In genomic region chr15:70584838-70585706, GRCh38 we compare ENCODE assay signal across 1 cellular context.
TF ChIP-seq lines count a peak whose summit lies in the region.

No MANE protein-coding gene starts in this region.

TF ChIP-seq in HEK293, 187 proteins besides CTCF, POLR2A, EP300 and RAD21 (continued from another document):
- TF ChIP-seq TSHZ1 (tag by site-specific recombination; IDR thresholded peaks at IDR 0.05; ENCODE audit: borderline replicate concordance) (0 out of 2 replicates have a peak, but pooled peaks have one; percentile 6), RBAK (tag by site-specific recombination; IDR thresholded peaks at IDR 0.05) (no peak), ZNF26 (tag by site-specific recombination; IDR thresholded peaks at IDR 0.05) (no peak), TCF7L2 (IDR thresholded peaks at IDR 0.05; ENCODE audit: borderline replicate concordance, low read depth, low read length) (no peak; the same call in 1 of the 2 replicates), ZNF624 (tag by site-specific recombination; IDR thresholded peaks at IDR 0.05) (no peak), ZNF10 (tag by site-specific recombination; IDR thresholded peaks at IDR 0.05) (peak; percentile 27; the same call in 1 of the 2 replicates), ZSCAN16 (tag by site-specific recombination; IDR thresholded peaks at IDR 0.05) (no peak), HOXC10 (CRISPR knock-in tag; IDR thresholded peaks at IDR 0.05) (no peak), ZBTB17 (tag by site-specific recombination; IDR thresholded peaks at IDR 0.05) (no peak; the same call in 1 of the 2 replicates), ZNF292 (tag by site-specific recombination; IDR thresholded peaks at IDR 0.05; ENCODE audit: borderline replicate concordance, low read depth) (no peak), ZNF843 (tag by site-specific recombination; IDR thresholded peaks at IDR 0.05) (no peak), ATF2 (tag by site-specific recombination; IDR thresholded peaks at IDR 0.05; ENCODE audit: low read depth) (no peak), ZFP37 (tag by site-specific recombination; IDR thresholded peaks at IDR 0.05) (peak; percentile 89), ZNF391 (tag by site-specific recombination; IDR thresholded peaks at IDR 0.05; ENCODE audit: borderline replicate concordance, low read depth) (0 out of 2 replicates have a peak, but pooled peaks have one; percentile 24), ZBTB26 (tag by site-specific recombination; optimal IDR thresholded peaks at IDR 0.05) (peak; percentile 55), HIC1 (tag by site-specific recombination; IDR thresholded peaks at IDR 0.05) (peak; percentile 58; the same call in 1 of the 2 replicates), SCRT1 (tag by site-specific recombination; IDR thresholded peaks at IDR 0.05; ENCODE audit: borderline replicate concordance) (peak; percentile 44; the same call in 1 of the 2 replicates), ZSCAN30 (tag by site-specific recombination; IDR thresholded peaks at IDR 0.05) (peak; percentile 63; the same call in 1 of the 2 replicates), BCL6B (tag by site-specific recombination; IDR thresholded peaks at IDR 0.05) (no peak), ZNF510 (tag by site-specific recombination; IDR thresholded peaks at IDR 0.05; ENCODE audit: insufficient replicate concordance) (no peak), ZNF202 (tag by site-specific recombination; IDR thresholded peaks at IDR 0.05; ENCODE audit: borderline replicate concordance) (no peak), OSR2 (tag by site-specific recombination; IDR thresholded peaks at IDR 0.05) (no peak), ZBTB7A (tag by site-specific recombination; IDR thresholded peaks at IDR 0.05; ENCODE audit: low read depth) (no peak), SCRT2 (tag by site-specific recombination; IDR thresholded peaks at IDR 0.05) (peak; percentile 81), SP2 (tag by site-specific recombination; IDR thresholded peaks at IDR 0.05) (no peak), ZNF266 (tag by site-specific recombination; IDR thresholded peaks at IDR 0.05; ENCODE audit: low read depth) (no peak), KLF1 (tag by site-specific recombination; IDR thresholded peaks at IDR 0.05) (peak; percentile 35), HOXD13 (CRISPR knock-in tag; IDR thresholded peaks at IDR 0.05; ENCODE audit: borderline replicate concordance) (no peak), ZNF626 (tag by site-specific recombination; IDR thresholded peaks at IDR 0.05) (no peak), ZNF677 (tag by site-specific recombination; IDR thresholded peaks at IDR 0.05) (no peak), ZNF660 (tag by site-specific recombination; IDR thresholded peaks at IDR 0.05) (peak; percentile 57; the same call in 1 of the 2 replicates)
